ENCODE assay signal across 35 cellular contexts in the genomic region with DNA sequence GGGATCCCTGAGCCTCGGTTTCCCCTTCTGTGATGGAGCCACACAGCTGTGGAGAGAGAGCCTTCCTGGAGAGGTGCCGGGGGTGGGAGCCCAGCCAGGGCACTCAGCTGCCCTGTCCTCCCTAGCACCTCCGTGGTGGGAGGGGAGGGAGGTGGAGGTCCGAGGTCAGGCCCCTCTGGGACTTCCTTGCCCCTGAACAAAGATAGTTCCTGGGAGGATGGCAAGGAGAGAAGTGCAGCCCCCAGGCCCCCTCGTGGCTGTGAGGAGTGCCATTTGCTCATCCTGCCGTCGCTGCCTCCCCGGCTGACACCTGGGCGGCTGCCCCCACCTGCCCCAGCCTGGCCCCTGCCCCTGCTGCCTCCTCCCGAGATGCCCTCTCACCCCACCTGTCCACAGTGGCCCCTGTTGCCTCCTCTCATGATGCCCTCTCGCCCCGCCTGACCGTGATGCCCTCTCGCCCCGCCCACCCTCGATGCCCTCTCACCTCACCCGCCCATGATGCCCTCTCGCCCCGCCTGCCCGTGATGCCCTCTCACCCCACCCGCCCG. TPM values are rescaled to one million over a fixed set of nuclear protein-coding genes. Genes with fewer than 3 reads are reported as not detected.
"Had no signal": no experiment of that assay in that cellular context is flagged by ENCODE, and none has a peak within 500 bp of the region (broad histone marks: within the 10 kb centered on the region; RNA-seq: fewer than 3 reads in every experiment).

No MANE protein-coding gene starts in this region.

- H3K27ac Mint-ChIP-seq: activated CD4-positive, alpha-beta memory T cell treated with anti-CD3 and anti-CD28 coated beads for 36 hours; activated CD4-positive, alpha-beta T cell treated with anti-CD3 and anti-CD28 coated beads for 36 hours; activated CD4-positive, alpha-beta T cell treated with anti-CD3 and anti-CD28 coated beads, Interleukin-2, amount 10 ng/mL, durations not matched to agents 24 days and 14 days; activated CD8-positive, alpha-beta memory T cell treated with anti-CD3 and anti-CD28 coated beads, Interleukin-2, amount 10 ng/mL, durations not matched to agents 7 days and 5 days; activated CD8-positive, alpha-beta T cell treated with anti-CD3 and anti-CD28 coated beads, Interleukin-2, amount 10 ng/mL, durations not matched to agents 7 days and 5 days; activated naive CD4-positive, alpha-beta T cell treated with anti-CD3 and anti-CD28 coated beads, Interleukin-2, amount 10 ng/mL, durations not matched to agents 7 days and 5 days; activated naive CD4-positive, alpha-beta T cell treated with anti-CD3 and anti-CD28 coated beads, Interleukin-2, amount 50 U/mL, for 72 hours; activated naive CD8-positive, alpha-beta T cell treated with anti-CD3 and anti-CD28 coated beads, Interleukin-2, amount 10 ng/mL, durations not matched to agents 7 days and 5 days; T-helper 17 cell; T-helper 2 cell treated with Interferon-gamma antibody and Interleukin-4, amounts not matched to agents 5 μg/mL and 100 μg/mL, for 36 hours had no signal

- H3K9me3 Mint-ChIP-seq: activated CD4-positive, alpha-beta memory T cell treated with anti-CD3 and anti-CD28 coated beads for 36 hours; activated CD4-positive, alpha-beta T cell treated with anti-CD3 and anti-CD28 coated beads, Interleukin-2, amount 10 ng/mL, durations not matched to agents 24 days and 14 days; activated naive CD4-positive, alpha-beta T cell treated with anti-CD3 and anti-CD28 coated beads, Interleukin-2, amount 10 ng/mL, durations not matched to agents 7 days and 5 days; activated naive CD4-positive, alpha-beta T cell treated with anti-CD3 and anti-CD28 coated beads, Interleukin-2, amount 50 U/mL, for 72 hours; activated naive CD8-positive, alpha-beta T cell treated with anti-CD3 and anti-CD28 coated beads, Interleukin-2, amount 10 ng/mL, durations not matched to agents 7 days and 5 days; T-helper 2 cell treated with Interferon-gamma antibody and Interleukin-4, amounts not matched to agents 5 μg/mL and 100 μg/mL, for 36 hours had no signal

- H3K4me1 ChIP-seq: breast epithelium, colonic mucosa had no signal

- H3K36me3 Mint-ChIP-seq: activated CD4-positive, alpha-beta memory T cell treated with anti-CD3 and anti-CD28 coated beads for 36 hours; activated CD8-positive, alpha-beta memory T cell treated with anti-CD3 and anti-CD28 coated beads, Interleukin-2, amount 10 ng/mL, durations not matched to agents 7 days and 5 days; activated naive CD4-positive, alpha-beta T cell treated with anti-CD3 and anti-CD28 coated beads, Interleukin-2, amount 10 ng/mL, durations not matched to agents 7 days and 5 days; activated naive CD4-positive, alpha-beta T cell treated with anti-CD3 and anti-CD28 coated beads, Interleukin-2, amount 50 U/mL, for 72 hours; activated naive CD8-positive, alpha-beta T cell treated with anti-CD3 and anti-CD28 coated beads, Interleukin-2, amount 10 ng/mL, durations not matched to agents 7 days and 5 days; brain had no signal

- H3K9me3 ChIP-seq: ascending aorta, breast epithelium, colonic mucosa, esophagus squamous epithelium, gastroesophageal sphincter had no signal

- H3K27me3 Mint-ChIP-seq: activated CD4-positive, alpha-beta T cell treated with anti-CD3 and anti-CD28 coated beads for 36 hours; activated CD8-positive, alpha-beta memory T cell treated with anti-CD3 and anti-CD28 coated beads, Interleukin-2, amount 10 ng/mL, durations not matched to agents 7 days and 5 days had no signal

- DNase-seq: activated CD4-positive, alpha-beta memory T cell treated with anti-CD3 and anti-CD28 coated beads for 36 hours; activated CD4-positive, alpha-beta T cell treated with anti-CD3 and anti-CD28 coated beads for 36 hours; activated CD4-positive, alpha-beta T cell treated with anti-CD3 and anti-CD28 coated beads, Interleukin-2, amount 10 ng/mL, durations not matched to agents 24 days and 14 days; activated CD4-positive, CD25-positive, alpha-beta regulatory T cell; activated CD4-positive, CD25-positive, alpha-beta regulatory T cell treated with anti-CD3 and anti-CD28 coated beads, Interleukin-2, amount 50 U/mL, for 72 hours; activated CD8-positive, alpha-beta memory T cell treated with anti-CD3 and anti-CD28 coated beads, Interleukin-2, amount 10 ng/mL, durations not matched to agents 7 days and 5 days; activated CD8-positive, alpha-beta memory T cell treated with anti-CD3 and anti-CD28 coated beads, Interleukin-2, amount 50 U/mL, for 4 hours; activated CD8-positive, alpha-beta T cell treated with anti-CD3 and anti-CD28 coated beads, Interleukin-2, amount 10 ng/mL, durations not matched to agents 7 days and 5 days; activated gamma-delta T cell; activated naive CD4-positive, alpha-beta T cell; activated naive CD4-positive, alpha-beta T cell treated with anti-CD3 and anti-CD28 coated beads, Interleukin-2, amount 10 ng/mL, durations not matched to agents 7 days and 5 days; activated naive CD8-positive, alpha-beta T cell treated with anti-CD3 and anti-CD28 coated beads, Interleukin-2, amount 10 ng/mL, durations not matched to agents 7 days and 5 days; activated T-cell treated with anti-CD3 and anti-CD28 coated beads, Interleukin-2, amount 50 U/mL, for 1 hour; central memory CD4-positive, alpha-beta T cell; cerebellar nuclear complex; colonic mucosa; effector CD8-positive, alpha-beta T cell; esophagus squamous epithelium; foreskin melanocyte; T-helper 1 cell; T-helper 17 cell; T1000 had no signal

- H3K4me3 Mint-ChIP-seq: activated CD4-positive, alpha-beta memory T cell treated with anti-CD3 and anti-CD28 coated beads for 36 hours; activated CD4-positive, alpha-beta T cell treated with anti-CD3 and anti-CD28 coated beads for 36 hours; activated CD4-positive, alpha-beta T cell treated with anti-CD3 and anti-CD28 coated beads, Interleukin-2, amount 10 ng/mL, durations not matched to agents 24 days and 14 days; activated CD8-positive, alpha-beta memory T cell treated with anti-CD3 and anti-CD28 coated beads, Interleukin-2, amount 10 ng/mL, durations not matched to agents 7 days and 5 days; activated CD8-positive, alpha-beta T cell treated with anti-CD3 and anti-CD28 coated beads, Interleukin-2, amount 10 ng/mL, durations not matched to agents 7 days and 5 days; activated naive CD4-positive, alpha-beta T cell treated with anti-CD3 and anti-CD28 coated beads, Interleukin-2, amount 10 ng/mL, durations not matched to agents 7 days and 5 days; activated naive CD8-positive, alpha-beta T cell treated with anti-CD3 and anti-CD28 coated beads, Interleukin-2, amount 10 ng/mL, durations not matched to agents 7 days and 5 days; brain; T-helper 17 cell; T-helper 2 cell treated with Interferon-gamma antibody and Interleukin-4, amounts not matched to agents 5 μg/mL and 100 μg/mL, for 36 hours had no signal

- H3K27ac ChIP-seq: ascending aorta, breast epithelium, cardiac muscle cell, colonic mucosa, epithelial cell of prostate, esophagus squamous epithelium, gastroesophageal sphincter had no signal

- H3K27me3 ChIP-seq: ascending aorta, cardiac muscle cell, colonic mucosa had no signal

- H3K36me3 ChIP-seq: ascending aorta, breast epithelium, cardiac muscle cell, colonic mucosa, esophagus squamous epithelium, gastroesophageal sphincter had no signal

- H3K4me3 ChIP-seq: ascending aorta, breast epithelium, cardiac muscle cell, colonic mucosa, esophagus squamous epithelium, gastroesophageal sphincter had no signal

- H3K4me1 Mint-ChIP-seq: activated CD4-positive, alpha-beta T cell treated with anti-CD3 and anti-CD28 coated beads for 36 hours; activated CD4-positive, alpha-beta T cell treated with anti-CD3 and anti-CD28 coated beads, Interleukin-2, amount 10 ng/mL, durations not matched to agents 24 days and 14 days; activated CD8-positive, alpha-beta memory T cell treated with anti-CD3 and anti-CD28 coated beads, Interleukin-2, amount 10 ng/mL, durations not matched to agents 7 days and 5 days; activated naive CD4-positive, alpha-beta T cell treated with anti-CD3 and anti-CD28 coated beads, Interleukin-2, amount 10 ng/mL, durations not matched to agents 7 days and 5 days; activated naive CD8-positive, alpha-beta T cell treated with anti-CD3 and anti-CD28 coated beads, Interleukin-2, amount 10 ng/mL, durations not matched to agents 7 days and 5 days had no signal

- ATAC-seq: activated CD4-positive, alpha-beta T cell treated with anti-CD3 and anti-CD28 coated beads for 36 hours; activated CD8-positive, alpha-beta memory T cell treated with anti-CD3 and anti-CD28 coated beads, Interleukin-2, amount 10 ng/mL, durations not matched to agents 7 days and 5 days; activated CD8-positive, alpha-beta T cell treated with anti-CD3 and anti-CD28 coated beads, Interleukin-2, amount 10 ng/mL, durations not matched to agents 7 days and 5 days; activated naive CD4-positive, alpha-beta T cell treated with anti-CD3 and anti-CD28 coated beads, Interleukin-2, amount 50 U/mL, for 72 hours; gastroesophageal sphincter; T-helper 17 cell had no signal

RNA-seq across cellular contexts. Expression of a gene that starts 12.7 kb away (rescaled TPM):
- total RNA-seq: activated CD4-positive, alpha-beta memory T cell treated with anti-CD3 and anti-CD28 coated beads for 36 hours; activated CD4-positive, alpha-beta T cell treated with anti-CD3 and anti-CD28 coated beads for 36 hours; activated CD4-positive, alpha-beta T cell treated with anti-CD3 and anti-CD28 coated beads, Interleukin-2, amount 10 ng/mL, durations not matched to agents 24 days and 14 days; activated CD8-positive, alpha-beta memory T cell treated with anti-CD3 and anti-CD28 coated beads for 36 hours; activated CD8-positive, alpha-beta memory T cell treated with anti-CD3 and anti-CD28 coated beads, Interleukin-2, amount 10 ng/mL, durations not matched to agents 7 days and 5 days; activated CD8-positive, alpha-beta T cell treated with anti-CD3 and anti-CD28 coated beads, Interleukin-2, amount 10 ng/mL, durations not matched to agents 7 days and 5 days; activated naive CD4-positive, alpha-beta T cell treated with anti-CD3 and anti-CD28 coated beads, Interleukin-2, amount 50 U/mL, for 72 hours; activated naive CD8-positive, alpha-beta T cell treated with anti-CD3 and anti-CD28 coated beads, Interleukin-2, amount 10 ng/mL, durations not matched to agents 7 days and 5 days; dermis microvascular lymphatic vessel endothelial cell; endothelial cell of umbilical vein; fibroblast of villous mesenchyme; T-helper 17 cell had no signal
- polyA plus RNA-seq: endothelial cell of umbilical vein, fibroblast of lung had no signal

RNA-seq across cellular contexts. Expression of a gene that starts 34.0 kb away (rescaled TPM):
- total RNA-seq: activated CD4-positive, alpha-beta memory T cell treated with anti-CD3 and anti-CD28 coated beads for 36 hours; activated CD4-positive, alpha-beta T cell treated with anti-CD3 and anti-CD28 coated beads for 36 hours; activated CD4-positive, alpha-beta T cell treated with anti-CD3 and anti-CD28 coated beads, Interleukin-2, amount 10 ng/mL, durations not matched to agents 24 days and 14 days; activated CD8-positive, alpha-beta memory T cell treated with anti-CD3 and anti-CD28 coated beads for 36 hours; activated CD8-positive, alpha-beta memory T cell treated with anti-CD3 and anti-CD28 coated beads, Interleukin-2, amount 10 ng/mL, durations not matched to agents 7 days and 5 days; activated CD8-positive, alpha-beta T cell treated with anti-CD3 and anti-CD28 coated beads, Interleukin-2, amount 10 ng/mL, durations not matched to agents 7 days and 5 days; activated naive CD4-positive, alpha-beta T cell treated with anti-CD3 and anti-CD28 coated beads, Interleukin-2, amount 50 U/mL, for 72 hours; activated naive CD8-positive, alpha-beta T cell treated with anti-CD3 and anti-CD28 coated beads, Interleukin-2, amount 10 ng/mL, durations not matched to agents 7 days and 5 days; fibroblast of villous mesenchyme; T-helper 17 cell had no signal
- polyA plus RNA-seq: fibroblast of lung had no signal
